Comparison of ENCODE assay signal across 11 cellular contexts in genomic region chr6:10582774-10583508, GRCh38.
DNase-seq lines count a peak whose midpoint lies in the region; ATAC-seq, FAIRE-seq and TF ChIP-seq lines count a peak whose summit lies in the region.
"Had no signal": no experiment of that assay in that cellular context is flagged by ENCODE, and none has a peak within 500 bp of the region (broad histone marks: within the 10 kb centered on the region; RNA-seq: fewer than 3 reads in every experiment).

No MANE protein-coding gene starts in this region.

- peak overlapping the region; percentile 35 for H3K4me3 Mint-ChIP-seq in astrocyte (ENCODE audit: unreplicated experiment)

- H3K4me1 Mint-ChIP-seq in astrocyte (ENCODE audit: low read depth, unreplicated experiment), result peaks cover 35% of the 10 kb centered on the region

- DNase-seq in GM19239 (ENCODE audit: insufficient read length, low spot score) (no peak), NCI-H2029 (lab: John Stamatoyannopoulos, UW) (peak; percentile 99), astrocyte (ENCODE audit: low read depth) (no peak), mucosa of descending colon (no peak), H7 (no peak), NCI-H446 (lab: John Stamatoyannopoulos, UW) (no peak)
- DNase-seq in stimulated activated naive CD4-positive, alpha-beta T cell treated with Interleukin-2 at 50 U/mL for 16 hours (lab: John Stamatoyannopoulos, UW), result no peak
- DNase-seq: activated CD4-positive, alpha-beta T cell treated with anti-CD3 and anti-CD28 coated beads, Interleukin-2, amount 50 U/mL, for 48 hours had no signal

- no peak for TF ChIP-seq CTCF in astrocyte (IDR thresholded peaks at IDR 0.05; ENCODE audit: insufficient read depth, low read depth, low read length)
- no peak for TF ChIP-seq CTCF in mucosa of descending colon (IDR thresholded peaks at IDR 0.05)

- no peaks in the 10 kb centered on the region for H3K9me3 Mint-ChIP-seq in astrocyte (ENCODE audit: unreplicated experiment)

- H4K20me1 ChIP-seq in astrocyte (ENCODE audit: insufficient read depth, low read length), result no peaks in the 10 kb centered on the region

- intact Hi-C loops in mucosa of descending colon (cut with DNase I, micrococcal nuclease), result no loop called here

- H3K79me2 ChIP-seq in astrocyte (ENCODE audit: insufficient read depth, low read length), result no peaks in the 10 kb centered on the region

- no peaks in the 10 kb centered on the region for H3K36me3 Mint-ChIP-seq in astrocyte (ENCODE audit: low read depth, unreplicated experiment)

- FAIRE-seq in GM19239 (lab: Jason Lieb, UNC), result peak; percentile 53
- no peak for FAIRE-seq in astrocyte (lab: Jason Lieb, UNC)
- FAIRE-seq: islet of Langerhans had no signal

- H3K27ac ChIP-seq in astrocyte (ENCODE audit: low read depth, low read length), result no peak overlapping the region
- H3K27ac ChIP-seq: thoracic aorta had no signal

- H3K27me3 ChIP-seq in astrocyte (ENCODE audit: insufficient read depth, low read length) (no peaks in the 10 kb centered on the region), H7 (ENCODE audit: control insufficient read depth, insufficient read depth, low read length) (no peaks in the 10 kb centered on the region)

- no peak overlapping the region for H2AFZ ChIP-seq in astrocyte (ENCODE audit: low read depth, low read length)

- H3K36me3 ChIP-seq in astrocyte (ENCODE audit: insufficient read depth, low read length) (no peaks in the 10 kb centered on the region), mucosa of descending colon (ENCODE audit: low read depth) (no peaks in the 10 kb centered on the region), H7 (replicated peaks; ENCODE audit: control insufficient read depth, insufficient read depth, low read length) (no peaks in the 10 kb centered on the region)
- H3K36me3 ChIP-seq: thoracic aorta had no signal

- no peaks in the 10 kb centered on the region for H3K9me3 ChIP-seq in astrocyte (ENCODE audit: insufficient read depth, low read depth, low read length)
- no peaks in the 10 kb centered on the region for H3K9me3 ChIP-seq in mucosa of descending colon
- H3K9me3 ChIP-seq: thoracic aorta had no signal

- H3K9ac ChIP-seq in astrocyte (ENCODE audit: low read length), result no peak overlapping the region

- H3K27me3 Mint-ChIP-seq in astrocyte (ENCODE audit: low read depth, unreplicated experiment), result no peaks in the 10 kb centered on the region

- no peak overlapping the region for H3K4me2 ChIP-seq in astrocyte (ENCODE audit: low read length)

- H3K4me1 ChIP-seq in astrocyte (ENCODE audit: insufficient read depth, low read length), result peaks cover 12% of the 10 kb centered on the region
- no peaks in the 10 kb centered on the region for H3K4me1 ChIP-seq in mucosa of descending colon (ENCODE audit: low read depth)

- peak; percentile 54 for ATAC-seq in mucosa of descending colon
- ATAC-seq in HG03045 (IDR thresholded peaks at IDR 0.05; ENCODE audit: unreplicated experiment), result no peak

- H3K27ac Mint-ChIP-seq in astrocyte (ENCODE audit: unreplicated experiment), result peak overlapping the region; percentile 2

- H3K4me3 ChIP-seq in astrocyte (ENCODE audit: insufficient read depth, low read depth, low read length) (no peak overlapping the region), mucosa of descending colon (no peak overlapping the region), H7 (ENCODE audit: insufficient read depth, low read depth, low read length) (no peak overlapping the region)
- H3K4me3 ChIP-seq: thoracic aorta had no signal
